ENCODE assay signal across 9 cellular contexts in genomic region chr5:77560677-77561263, GRCh38.
DNase-seq lines count a peak whose midpoint lies in the region; ATAC-seq and TF ChIP-seq lines count a peak whose summit lies in the region.
"Had no signal": no experiment of that assay in that cellular context is flagged by ENCODE, and none has a peak within 500 bp of the region (broad histone marks: within the 10 kb centered on the region; RNA-seq: fewer than 3 reads in every experiment).

No MANE protein-coding gene starts in this region.

- TF ChIP-seq CTCF in GM13977 (IDR thresholded peaks at IDR 0.05; ENCODE audit: extremely low read depth, insufficient read depth, missing control alignments): peak; percentile 54
- peak; percentile 48 to 66 for TF ChIP-seq CTCF in mammary epithelial cell (conservative IDR thresholded peaks at IDR 0.05 in 1 of 2, IDR thresholded peaks at IDR 0.05 in 1 of 2; ENCODE audit: extremely low read depth in 1 of 2, insufficient read depth in 1 of 2, low read depth in 1 of 2, low read length in 2 of 2)

- no peaks in the 10 kb centered on the region for H3K4me1 ChIP-seq in mammary epithelial cell (ENCODE audit: insufficient read depth, low read length)

- no peak overlapping the region for H2AFZ ChIP-seq in mammary epithelial cell (ENCODE audit: low read depth, low read length)

- no peak overlapping the region for H3K27ac ChIP-seq in mammary epithelial cell (ENCODE audit: insufficient read depth, low read depth, low read length)
- H3K27ac ChIP-seq: thoracic aorta had no signal

- dilution Hi-C loops in mammary epithelial cell (cut with HindIII; ENCODE audit: low sequenced_read_pairs): no loop called here

- H3K9ac ChIP-seq in mammary epithelial cell (ENCODE audit: insufficient read depth, low read length): no peak overlapping the region

- ATAC-seq in HG02852 (IDR thresholded peaks at IDR 0.05; ENCODE audit: unreplicated experiment) (no peak), GM21576 (IDR thresholded peaks at IDR 0.05; ENCODE audit: unreplicated experiment) (no peak), HG03135 (IDR thresholded peaks at IDR 0.05; ENCODE audit: unreplicated experiment) (no peak)

- peaks cover 4% of the 10 kb centered on the region for H3K27me3 ChIP-seq in mammary epithelial cell (ENCODE audit: insufficient read depth, low read length)

- H3K36me3 ChIP-seq in mammary epithelial cell (ENCODE audit: insufficient read depth, low read length): no peaks in the 10 kb centered on the region
- H3K36me3 ChIP-seq: thoracic aorta had no signal

- H3K9me3 ChIP-seq in mammary epithelial cell (replicated peaks; ENCODE audit: insufficient read depth, low read length): no peaks in the 10 kb centered on the region
- H3K9me3 ChIP-seq: thoracic aorta had no signal

- H3K4me3 ChIP-seq in mammary epithelial cell (replicated peaks in 1 of 3; ENCODE audit: insufficient read depth in 1 of 3, low read depth in 2 of 3, low read length in 3 of 3): no peak overlapping the region
- H3K4me3 ChIP-seq: thoracic aorta had no signal

- H3K4me2 ChIP-seq in mammary epithelial cell (ENCODE audit: insufficient read depth, low read depth, low read length): no peak overlapping the region

- no peaks in the 10 kb centered on the region for H3K79me2 ChIP-seq in mammary epithelial cell (ENCODE audit: insufficient read depth, low read length)

- in situ Hi-C loops in GM13977 (cut with MboI; ENCODE audit: low pct_unique_long_range_greater_than_20kb, low sequenced_read_pairs, unreplicated experiment) (no loop called here), mammary epithelial cell (cut with MboI; ENCODE audit: low sequenced_read_pairs in 2 of 2) (loop anchor here in 1 of 2 donors (25.0 kb wide), 1 partner anchor 452 kb away; no protein-coding TSS in a partner anchor)

- WGBS in mammary epithelial cell (ENCODE audit: low coverage, missing lambda C conversion rate): 0% methylated on average over 1 of the region's 1 CpG

- intact Hi-C loops in mammary epithelial cell (cut with micrococcal nuclease): loop anchor here (1.0 to 10.0 kb wide), 6 partner anchors 302 to 1407 kb away; no protein-coding TSS in a partner anchor

- BruUV-seq in mammary epithelial cell (replicated peaks; lab: Mats Ljungman, UMichigan): no TSS peak

- DNase-seq in AG08395 (ENCODE audit: low spot score): peak; percentile 32
- peak; percentile 9 for DNase-seq in GM13977 (ENCODE audit: low spot score)
- peak; percentile 5 for DNase-seq in NCI-H446 treated with DMSO at 0.1 percent for 48 hours (lab: John Stamatoyannopoulos, UW)
- peak; percentile 34 for DNase-seq in mammary epithelial cell
- peak; percentile 64 for DNase-seq in medulla oblongata (ENCODE audit: extremely low spot score)

- CTCF ChIA-PET in mammary epithelial cell (lab: Charles Lee; ENCODE audit: low non-redundant PET): no interaction called here

- H4K20me1 ChIP-seq in mammary epithelial cell (ENCODE audit: insufficient read depth, low read length): no peaks in the 10 kb centered on the region

Comparison
In these comparisons a context has a peak if more than half of its experiments do, and no peak if none do; other contexts are left out.
1. DNase-seq: peak in every context shown above with its lines; median percentile 64 in medulla oblongata; 34 in mammary epithelial cell; 32 in AG08395; 9 in GM13977; 5 in NCI-H446 treated with DMSO at 0.1 percent for 48 hours.